Comparison of ENCODE assay signal across 8 cellular contexts in the genomic region with DNA sequence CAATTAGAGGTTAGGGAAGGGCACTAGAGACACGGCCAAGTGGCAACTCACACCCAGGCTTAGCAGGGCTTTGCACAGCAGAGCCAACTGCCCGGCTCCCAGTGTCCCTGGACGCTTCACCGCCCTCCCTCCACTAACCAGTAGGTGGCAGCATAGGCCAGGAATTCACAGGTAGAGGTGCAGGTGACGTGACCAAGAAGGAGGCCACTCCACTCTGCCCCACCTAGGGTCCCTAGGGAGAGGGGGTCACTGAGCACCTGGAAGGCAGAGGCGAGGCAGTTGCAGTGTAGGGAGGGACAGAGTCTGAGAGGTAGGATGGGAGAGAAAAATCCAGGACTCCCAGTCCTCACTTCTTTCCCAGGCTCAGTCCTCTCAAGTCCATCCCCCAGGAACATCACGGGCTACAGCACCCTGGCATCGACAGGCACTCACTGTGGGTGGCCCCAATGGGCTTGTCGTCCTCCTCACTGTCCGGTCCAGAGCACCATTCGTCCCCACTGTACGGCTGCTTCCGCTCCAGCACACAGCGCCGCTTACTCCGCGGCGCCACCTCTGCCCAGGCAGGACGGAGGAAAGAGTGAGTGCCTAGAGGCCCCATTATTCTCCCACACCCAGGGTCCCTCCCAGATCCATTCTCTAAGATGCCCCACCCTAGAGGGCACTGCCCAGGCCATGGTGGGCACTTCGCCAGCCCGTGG. TPM values are rescaled to one million over a fixed set of nuclear protein-coding genes. Genes with fewer than 3 reads are reported as not detected.
A peak's percentile ranks its signal among the peaks of the same experiment; 100 is the strongest.
DNase-seq lines count a peak whose midpoint lies in the region; ATAC-seq and TF ChIP-seq lines count a peak whose summit lies in the region.

No MANE protein-coding gene starts in this region.

- H3K4me1 Mint-ChIP-seq in activated T-cell treated with anti-CD3 and anti-CD28 coated beads, Interleukin-2, amount 50 U/mL, for 72 hours (ENCODE audit: low read depth): peaks cover 41% of the 10 kb centered on the region
- H3K4me1 Mint-ChIP-seq in neural crest cell: peaks cover 31% of the 10 kb centered on the region

- ATAC-seq in activated T-cell treated with anti-CD3 and anti-CD28 coated beads, Interleukin-2, amount 50 U/mL, for 72 hours (replicated peaks in 1 of 2): peak; percentile 68 to 70

- intact Hi-C loops in PC-9 (cut with micrococcal nuclease; ENCODE audit: unreplicated experiment): loop anchor here (1.0 to 5.0 kb wide), 7 partner anchors 15 to 565 kb away; a partner anchor contains a TSS

- peaks cover 37% of the 10 kb centered on the region for H4K20me1 ChIP-seq in PC-9 (ENCODE audit: insufficient read depth)

- H2AFZ ChIP-seq in PC-9: no peak overlapping the region

- peaks cover 85% of the 10 kb centered on the region for H3K79me2 ChIP-seq in PC-9 (ENCODE audit: low read depth)

- H3K27ac ChIP-seq in HUES48 (ENCODE audit: low read depth, low read length) (peak overlapping the region; percentile 46), PC-9 (peak overlapping the region; percentile 21; the same call in 1 of the 2 replicates)

- peak overlapping the region; percentile 98 for H3K4me2 ChIP-seq in PC-9

- no peaks in the 10 kb centered on the region for H3K9me3 Mint-ChIP-seq in activated T-cell treated with anti-CD3 and anti-CD28 coated beads, Interleukin-2, amount 50 U/mL, for 72 hours
- H3K9me3 Mint-ChIP-seq in neural crest cell: no peaks in the 10 kb centered on the region

- peaks cover 65% of the 10 kb centered on the region for H3F3A ChIP-seq in PC-9 (ENCODE audit: insufficient read depth, low read depth)

- no peaks in the 10 kb centered on the region for H3K27me3 Mint-ChIP-seq in activated T-cell treated with anti-CD3 and anti-CD28 coated beads, Interleukin-2, amount 50 U/mL, for 72 hours (ENCODE audit: low read depth)
- no peaks in the 10 kb centered on the region for H3K27me3 Mint-ChIP-seq in neural crest cell (ENCODE audit: low read depth)

- BruUV-seq in PC-9 (replicated peaks; lab: Mats Ljungman, UMichigan): no TSS peak

- peaks cover 0 to 2% of the 10 kb centered on the region in 2 donors for H3K36me3 Mint-ChIP-seq in activated T-cell treated with anti-CD3 and anti-CD28 coated beads, Interleukin-2, amount 50 U/mL, for 72 hours (ENCODE audit: insufficient read depth in 2 of 2)
- H3K36me3 Mint-ChIP-seq in neural crest cell (ENCODE audit: low read depth): no peaks in the 10 kb centered on the region

- H3K4me3 Mint-ChIP-seq in activated T-cell treated with anti-CD3 and anti-CD28 coated beads, Interleukin-2, amount 50 U/mL, for 72 hours: no peak overlapping the region
- peak overlapping the region; percentile 41 for H3K4me3 Mint-ChIP-seq in neural crest cell

- peaks cover 41% of the 10 kb centered on the region for H3K4me1 ChIP-seq in HUES48 (ENCODE audit: control insufficient read depth, insufficient read depth, low read length)
- H3K4me1 ChIP-seq in PC-9 (replicated peaks; ENCODE audit: insufficient read depth): peaks cover 50% of the 10 kb centered on the region

- H3K36me3 ChIP-seq in HUES48 (ENCODE audit: control insufficient read depth, insufficient read depth, low read length) (peaks cover 41% of the 10 kb centered on the region), PC-9 (ENCODE audit: low read depth) (peaks cover 42% of the 10 kb centered on the region)

- POLR2A ChIA-PET in PC-9 (lab: Charles Lee; ENCODE audit: unreplicated experiment): no interaction called here

- peak overlapping the region; percentile 16; the same call in 1 of the 2 replicates for H3K4me3 ChIP-seq in HUES48 (ENCODE audit: low read depth, low read length)
- no peak overlapping the region for H3K4me3 ChIP-seq in PC-9

- peak overlapping the region; percentile 33 for H3K27ac Mint-ChIP-seq in activated T-cell treated with anti-CD3 and anti-CD28 coated beads, Interleukin-2, amount 50 U/mL, for 72 hours
- H3K27ac Mint-ChIP-seq in neural crest cell (ENCODE audit: unreplicated experiment): no peak overlapping the region

- no peaks in the 10 kb centered on the region for H3K27me3 ChIP-seq in HUES48 (ENCODE audit: control insufficient read depth, insufficient read depth, low read length)
- H3K27me3 ChIP-seq in PC-9 (ENCODE audit: insufficient read depth, low read depth): no peaks in the 10 kb centered on the region

- CTCF ChIA-PET in PC-9 (lab: Charles Lee): interaction anchor here (2.6 kb wide), 1 partner anchor 19 kb away, joined by 10 read pairs; a partner anchor contains a TSS

- H3K9ac ChIP-seq in HUES48 (ENCODE audit: low read depth, low read length): no peak overlapping the region

- peak; percentile 99 for TF ChIP-seq CTCF in PC-9 (conservative IDR thresholded peaks at IDR 0.05)
- peak; percentile 98 for TF ChIP-seq CTCF in neural crest cell (conservative IDR thresholded peaks at IDR 0.05)

- no peaks in the 10 kb centered on the region for H3K9me2 ChIP-seq in PC-9 (ENCODE audit: insufficient read depth)

- DNase-seq in SKM-1 treated with dmso at 0.1 percent for 144 hours (lab: John Stamatoyannopoulos, UW; ENCODE audit: unreplicated experiment) (peak; percentile 37), SKM-1 (lab: John Stamatoyannopoulos, UW; ENCODE audit: unreplicated experiment) (no peak), PC-9 (peak; percentile 78 to 89), fibroblast of peridontal ligament (ENCODE audit: extremely low read depth) (peak; percentile 73), neural crest cell (ENCODE audit: low read depth, low spot score) (peak; percentile 91), stromal cell of bone marrow (ENCODE audit: low read depth) (peak; percentile 59)
- DNase-seq in activated T-cell treated with anti-CD3 and anti-CD28 coated beads, Interleukin-2, amount 50 U/mL, for 72 hours: peak; percentile 87 to 92

- no peaks in the 10 kb centered on the region for H3K9me3 ChIP-seq in HUES48 (ENCODE audit: control insufficient read depth, insufficient read depth, low read length)
- no peaks in the 10 kb centered on the region for H3K9me3 ChIP-seq in PC-9 (ENCODE audit: insufficient read depth, low read depth)

RNA-seq across cellular contexts. Expression of a gene that starts 18.5 kb away (rescaled TPM):
- total RNA-seq in PC-9 (2021) (75.9 and 108 TPM in 2 replicates), neural crest cell (19.2 and 21.2 TPM in 2 replicates)
- 10 to 100 TPM; 33.5 to 34.5 TPM for total RNA-seq in activated T-cell treated with anti-CD3 and anti-CD28 coated beads, Interleukin-2, amount 50 U/mL, for 72 hours

RNA-seq across cellular contexts. Expression of a gene that starts 23.5 kb away (rescaled TPM):
- total RNA-seq in PC-9 (2021) (not detected in 2 replicates), neural crest cell (not detected in 2 replicates)
- 10 to 100 TPM; 16.9 to 20.3 TPM for total RNA-seq in activated T-cell treated with anti-CD3 and anti-CD28 coated beads, Interleukin-2, amount 50 U/mL, for 72 hours

RNA-seq across cellular contexts. Expression of a gene that starts 48.9 kb away (rescaled TPM):
- total RNA-seq in PC-9 (2021) (17.1 and 23.2 TPM in 2 replicates), neural crest cell (not detected in 2 replicates)
- total RNA-seq in activated T-cell treated with anti-CD3 and anti-CD28 coated beads, Interleukin-2, amount 50 U/mL, for 72 hours: 1 to 10 TPM in 1 of 2 donors, under 1 TPM in 1; 0.53 to 1.2 TPM

Comparison
In these comparisons a context has a peak if more than half of its experiments do, and no peak if none do; other contexts are left out.
1. RNA of a gene that starts 23.5 kb away (total RNA-seq): 16.9 to 20.3 TPM in activated T-cell treated with anti-CD3 and anti-CD28 coated beads, Interleukin-2, amount 50 U/mL, for 72 hours; not detected in PC-9 and not detected in neural crest cell; every median in the first group is over 10 times any median in the second.